ENCODE assay signal across 8 cellular contexts in genomic region chr14:99603471-99603933, GRCh38. TPM values are rescaled to one million over a fixed set of nuclear protein-coding genes. Genes with fewer than 3 reads are reported as not detected.
DNase-seq lines count a peak whose midpoint lies in the region; ATAC-seq and TF ChIP-seq lines count a peak whose summit lies in the region.

No MANE protein-coding gene starts in this region.

- peak overlapping the region; percentile 26 for H3K4me3 Mint-ChIP-seq in activated naive CD8-positive, alpha-beta T cell treated with anti-CD3 and anti-CD28 coated beads, Interleukin-2, amount 50 U/mL, for 24 hours

- H3K27ac ChIP-seq in BLaER1 (peak overlapping the region; percentile 78), HCT116 (ENCODE audit: low read depth, low read length) (peak overlapping the region; percentile 56; the same call in 1 of the 2 replicates)

- H3K9me3 ChIP-seq in BLaER1: no peaks in the 10 kb centered on the region
- no peaks in the 10 kb centered on the region for H3K9me3 ChIP-seq in HCT116 (ENCODE audit: control insufficient read depth in 1 of 2, insufficient read depth in 1 of 2, low read depth in 1 of 2, low read length in 2 of 2)

- H2AFZ ChIP-seq in HCT116 (ENCODE audit: low read depth, low read length, poor library complexity, severe bottlenecking): no peak overlapping the region

- no peak for TF ChIP-seq RAD21 in HCT116 (IDR thresholded peaks at IDR 0.05; ENCODE audit: low read depth)

- H3K4me2 ChIP-seq in BLaER1 (peak overlapping the region; percentile 91), HCT116 (ENCODE audit: low read length) (peak overlapping the region; percentile 80)

- POLR2A ChIA-PET in HCT116 (lab: Charles Lee): interaction anchor here (0.6 kb wide), 1 partner anchor 23 kb away, joined by 3 read pairs; no protein-coding TSS in a partner anchor

- no peaks in the 10 kb centered on the region for H3K9me3 Mint-ChIP-seq in activated naive CD8-positive, alpha-beta T cell treated with anti-CD3 and anti-CD28 coated beads, Interleukin-2, amount 50 U/mL, for 24 hours

- RAD21 ChIA-PET in HCT116 (lab: Charles Lee; ENCODE audit: low non-redundant PET in 1 of 2, low total read pairs in 2 of 2, uncharacterized antibody in 2 of 2, unreplicated experiment in 2 of 2): no interaction called here

- H3K4me1 ChIP-seq in BLaER1 (peaks cover 67% of the 10 kb centered on the region), HCT116 (ENCODE audit: control insufficient read depth in 1 of 2, insufficient read depth in 2 of 2, low read length in 2 of 2) (peaks cover 19 to 32% of the 10 kb centered on the region in 2 experiments)

- peaks cover 45% of the 10 kb centered on the region for H3K79me2 ChIP-seq in HCT116 (ENCODE audit: insufficient read depth, low read length)

- BruUV-seq in HCT116 (replicated peaks; lab: Mats Ljungman, UMichigan): no TSS peak

- peaks cover 21% of the 10 kb centered on the region for H3K4me1 Mint-ChIP-seq in activated naive CD8-positive, alpha-beta T cell treated with anti-CD3 and anti-CD28 coated beads, Interleukin-2, amount 50 U/mL, for 24 hours

- H4K20me1 ChIP-seq in BLaER1 (peaks cover 47% of the 10 kb centered on the region), HCT116 (ENCODE audit: insufficient read depth) (no peaks in the 10 kb centered on the region)

- H3K27ac Mint-ChIP-seq in activated naive CD8-positive, alpha-beta T cell treated with anti-CD3 and anti-CD28 coated beads, Interleukin-2, amount 50 U/mL, for 24 hours: no peak overlapping the region

- no peaks in the 10 kb centered on the region for H3K36me3 Mint-ChIP-seq in activated naive CD8-positive, alpha-beta T cell treated with anti-CD3 and anti-CD28 coated beads, Interleukin-2, amount 50 U/mL, for 24 hours (ENCODE audit: low read depth)

- intact Hi-C loops in HCT116 (cut with micrococcal nuclease): no loop called here

- H3K27me3 ChIP-seq in BLaER1 (no peaks in the 10 kb centered on the region), HCT116 (ENCODE audit: insufficient read depth, low read length) (no peaks in the 10 kb centered on the region)

- peaks cover 3% of the 10 kb centered on the region for H3K27me3 Mint-ChIP-seq in activated naive CD8-positive, alpha-beta T cell treated with anti-CD3 and anti-CD28 coated beads, Interleukin-2, amount 50 U/mL, for 24 hours

- peak overlapping the region; percentile 82 for H3K4me3 ChIP-seq in BLaER1
- H3K4me3 ChIP-seq in HCT116 (replicated peaks in 1 of 2; ENCODE audit: low read depth in 1 of 2, low read length in 2 of 2): peak overlapping the region; percentile 53 to 64

- no peaks in the 10 kb centered on the region for H3K9me2 ChIP-seq in HCT116 (ENCODE audit: insufficient read depth)

- no peak for ATAC-seq in HCT116
- ATAC-seq in activated naive CD8-positive, alpha-beta T cell treated with anti-CD3 and anti-CD28 coated beads, Interleukin-2, amount 50 U/mL, for 24 hours: peak; percentile 0
- no peak for ATAC-seq in GM18909 (IDR thresholded peaks at IDR 0.05; ENCODE audit: poor library complexity, unreplicated experiment)
- ATAC-seq in HG02610 (IDR thresholded peaks at IDR 0.05; ENCODE audit: unreplicated experiment): no peak

- TF ChIP-seq CTCF in HCT116 (IDR thresholded peaks at IDR 0.05 in 2 of 3, conservative IDR thresholded peaks at IDR 0.05 in 1 of 3; ENCODE audit: borderline replicate concordance in 1 of 3, insufficient read depth in 1 of 3, low read depth in 2 of 3, low read length in 2 of 3): no peak

- DNase-seq in HCT116 (ENCODE audit: low read depth, low spot score) (no peak), RPMI7951 (ENCODE audit: low read depth) (peak; percentile 32), iris pigment epithelial cell (ENCODE audit: low read depth) (peak; percentile 39)
- DNase-seq in activated naive CD8-positive, alpha-beta T cell treated with anti-CD3 and anti-CD28 coated beads, Interleukin-2, amount 50 U/mL, for 24 hours: peak; percentile 56
- DNase-seq in stimulated activated CD8-positive, alpha-beta memory T cell treated with anti-CD3 and anti-CD28 coated beads, Interleukin-12 subunit alpha, Interleukin-12 subunit beta, amount 100 ng/mL, for 4 hours (ENCODE audit: low read depth): peak; percentile 24

- CTCF ChIA-PET in HCT116 (lab: Charles Lee): interaction anchor here (1.3 kb wide), 1 partner anchor 27 kb away, joined by 8 read pairs; no protein-coding TSS in a partner anchor

- no peak for TF ChIP-seq POLR2A in HCT116 (IDR thresholded peaks at IDR 0.05; ENCODE audit: borderline replicate concordance, extremely low read depth, insufficient read depth, insufficient read length)

- peak overlapping the region; percentile 78 for H3K9ac ChIP-seq in BLaER1
- peak overlapping the region; percentile 64 for H3K9ac ChIP-seq in HCT116 (ENCODE audit: low read length)

- H3K36me3 ChIP-seq in BLaER1 (no peaks in the 10 kb centered on the region), HCT116 (ENCODE audit: control insufficient read depth in 1 of 2, insufficient read depth in 2 of 2, low read length in 2 of 2) (no peaks in the 10 kb centered on the region)

TF ChIP-seq in HCT116, 20 proteins besides CTCF, POLR2A, EP300 and RAD21:
- no peak for TF ChIP-seq EGR1 (IDR thresholded peaks at IDR 0.05; ENCODE audit: low read depth)
- TF ChIP-seq CBX3 (IDR thresholded peaks at IDR 0.05; ENCODE audit: low read depth): no peak
- TF ChIP-seq ZFX (IDR thresholded peaks at IDR 0.05): peak; percentile 54
- TF ChIP-seq ELF1 (IDR thresholded peaks at IDR 0.05; ENCODE audit: borderline replicate concordance, low read depth): no peak
- TF ChIP-seq, protein P1, sequence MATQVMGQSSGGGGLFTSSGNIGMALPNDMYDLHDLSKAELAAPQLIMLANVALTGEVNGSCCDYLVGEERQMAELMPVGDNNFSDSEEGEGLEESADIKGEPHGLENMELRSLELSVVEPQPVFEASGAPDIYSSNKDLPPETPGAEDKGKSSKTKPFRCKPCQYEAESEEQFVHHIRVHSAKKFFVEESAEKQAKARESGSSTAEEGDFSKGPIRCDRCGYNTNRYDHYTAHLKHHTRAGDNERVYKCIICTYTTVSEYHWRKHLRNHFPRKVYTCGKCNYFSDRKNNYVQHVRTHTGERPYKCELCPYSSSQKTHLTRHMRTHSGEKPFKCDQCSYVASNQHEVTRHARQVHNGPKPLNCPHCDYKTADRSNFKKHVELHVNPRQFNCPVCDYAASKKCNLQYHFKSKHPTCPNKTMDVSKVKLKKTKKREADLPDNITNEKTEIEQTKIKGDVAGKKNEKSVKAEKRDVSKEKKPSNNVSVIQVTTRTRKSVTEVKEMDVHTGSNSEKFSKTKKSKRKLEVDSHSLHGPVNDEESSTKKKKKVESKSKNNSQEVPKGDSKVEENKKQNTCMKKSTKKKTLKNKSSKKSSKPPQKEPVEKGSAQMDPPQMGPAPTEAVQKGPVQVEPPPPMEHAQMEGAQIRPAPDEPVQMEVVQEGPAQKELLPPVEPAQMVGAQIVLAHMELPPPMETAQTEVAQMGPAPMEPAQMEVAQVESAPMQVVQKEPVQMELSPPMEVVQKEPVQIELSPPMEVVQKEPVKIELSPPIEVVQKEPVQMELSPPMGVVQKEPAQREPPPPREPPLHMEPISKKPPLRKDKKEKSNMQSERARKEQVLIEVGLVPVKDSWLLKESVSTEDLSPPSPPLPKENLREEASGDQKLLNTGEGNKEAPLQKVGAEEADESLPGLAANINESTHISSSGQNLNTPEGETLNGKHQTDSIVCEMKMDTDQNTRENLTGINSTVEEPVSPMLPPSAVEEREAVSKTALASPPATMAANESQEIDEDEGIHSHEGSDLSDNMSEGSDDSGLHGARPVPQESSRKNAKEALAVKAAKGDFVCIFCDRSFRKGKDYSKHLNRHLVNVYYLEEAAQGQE (IDR thresholded peaks at IDR 0.05; ENCODE audit: low read depth): no peak
- TF ChIP-seq MAX (IDR thresholded peaks at IDR 0.05): peak; percentile 60
- TF ChIP-seq ZNF274 (IDR thresholded peaks at IDR 0.05; ENCODE audit: low read depth, low read length): no peak
- TF ChIP-seq EZH2phosphoT487 (IDR thresholded peaks at IDR 0.05; ENCODE audit: borderline replicate concordance): no peak
- TF ChIP-seq ZBTB33 (IDR thresholded peaks at IDR 0.05; ENCODE audit: extremely low read depth, insufficient replicate concordance, low read length): no peak

RNA-seq across cellular contexts. Expression of gene CCDC85C, which starts 0.5 kb away (rescaled TPM):
- total RNA-seq in HCT116 (2021; ENCODE audit: unreplicated experiment): 42.3 TPM
- polyA plus RNA-seq in HCT116 (2012): 32.0 and 36.2 TPM in 2 replicates
- 3.4 and 5.8 TPM in 2 replicates for total RNA-seq in RPMI7951 (2014; rRNA removed; shearing (Covaris generic))

RNA-seq across cellular contexts. Expression of gene HHIPL1, which starts 41.4 kb away (rescaled TPM):
- total RNA-seq in HCT116 (2021; ENCODE audit: unreplicated experiment): not detected
- 0.02 and 0.03 TPM in 2 replicates for polyA plus RNA-seq in HCT116 (2012)
- total RNA-seq in RPMI7951 (2014; rRNA removed; shearing (Covaris generic)): 0.24 and 0.49 TPM in 2 replicates
